ENCODE assay signal across 8 cellular contexts in genomic region chr3:172317984-172318383, GRCh38.
DNase-seq lines count a peak whose midpoint lies in the region; ATAC-seq and TF ChIP-seq lines count a peak whose summit lies in the region.

No MANE protein-coding gene starts in this region.

- no peak overlapping the region for H2BK15ac ChIP-seq in H9 (ENCODE audit: low read depth, low read length)

- H4K5ac ChIP-seq in H9 (ENCODE audit: insufficient read length, low read depth, low read length) = no peak overlapping the region

- peaks cover 7 to 36% (median 26%) of the 10 kb centered on the region in 3 experiments for H3K36me3 Mint-ChIP-seq in H9 (ENCODE audit: insufficient read depth in 1 of 3, low read depth in 3 of 3)

- no peak overlapping the region for H3K9ac ChIP-seq in duodenal mucosa (ENCODE audit: low read depth in 1 of 2, low read length in 2 of 2)
- H3K9ac ChIP-seq in H9 (ENCODE audit: extremely low read depth, insufficient read length, low read length) = no peak overlapping the region

- no peak overlapping the region for H3K4me3 Mint-ChIP-seq in H9

- no peak overlapping the region for H4K91ac ChIP-seq in H9 (ENCODE audit: insufficient read length, low read depth, low read length)

- peaks cover 11 to 14% of the 10 kb centered on the region in 2 experiments for H3K4me1 Mint-ChIP-seq in H9

- peaks cover 0 to 2% of the 10 kb centered on the region in 2 donors for H3K36me3 ChIP-seq in duodenal mucosa (ENCODE audit: control insufficient read depth in 1 of 2, insufficient read depth in 2 of 2, low read length in 2 of 2)

- H2BK120ac ChIP-seq in H9 (ENCODE audit: low read depth, low read length, poor library complexity, severe bottlenecking) = no peak overlapping the region

- H3K4ac ChIP-seq in H9 (ENCODE audit: low read depth, low read length) = no peak overlapping the region

- H2AK5ac ChIP-seq in H9 (ENCODE audit: insufficient read length, low read length) = no peak overlapping the region

- no peak overlapping the region for H4K8ac ChIP-seq in H9 (replicated peaks; ENCODE audit: insufficient read length, low read depth, low read length)

- ATAC-seq in HG02571 (IDR thresholded peaks at IDR 0.05; ENCODE audit: unreplicated experiment) (peak; percentile 47), GM19397 (IDR thresholded peaks at IDR 0.05; ENCODE audit: unreplicated experiment) (no peak)

- H3K79me1 ChIP-seq in H9 (ENCODE audit: insufficient read depth, low read depth, low read length, poor library complexity, severe bottlenecking) = no peaks in the 10 kb centered on the region

- peak overlapping the region; percentile 59 for H3K27ac ChIP-seq in duodenal mucosa (ENCODE audit: low read depth, low read length)
- H3K27ac ChIP-seq in H9 (ENCODE audit: insufficient read length, low read depth, low read length) = no peak overlapping the region

- H3K4me3 ChIP-seq in duodenal mucosa (ENCODE audit: low read depth in 1 of 2, low read length in 2 of 2) = no peak overlapping the region

- DNase-seq in Daoy (ENCODE audit: low read depth) (peak; percentile 94), NCI-H774 (lab: John Stamatoyannopoulos, UW) (peak; percentile 36), mucosa of gallbladder (ENCODE audit: low spot score) (peak; percentile 49), H9 (no peak)
- no peak for DNase-seq in activated CD4-positive, alpha-beta T cell treated with anti-CD3 and anti-CD28 coated beads, Interleukin-2, amount 50 U/mL, for 4 hours

- H3K9me3 Mint-ChIP-seq in H9 = no peaks in the 10 kb centered on the region

- H2AFZ ChIP-seq in H9 (ENCODE audit: low read length) = no peak overlapping the region

- no peak overlapping the region for H2BK20ac ChIP-seq in H9 (ENCODE audit: low read depth, low read length, poor library complexity, severe bottlenecking)

- no peak overlapping the region for H3K56ac ChIP-seq in H9 (ENCODE audit: insufficient read length, low read depth, low read length)

- H3K23me2 ChIP-seq in H9 (ENCODE audit: insufficient read length, low read depth, low read length, poor library complexity, severe bottlenecking) = no peaks in the 10 kb centered on the region

- no peaks in the 10 kb centered on the region for H3K27me3 Mint-ChIP-seq in H9 (ENCODE audit: low read depth)

- no peak overlapping the region for H2BK5ac ChIP-seq in H9 (ENCODE audit: insufficient read length, low read length)

- no CpG with 5 or more reads among the region's 1 CpG for WGBS in H9 (ENCODE audit: extremely low coverage, insufficient read length, low lambda C conversion rate)

- no peaks in the 10 kb centered on the region for H4K20me1 ChIP-seq in H9 (ENCODE audit: control insufficient read depth, insufficient read depth, insufficient read length)

- no peak overlapping the region for H3T11ph ChIP-seq in H9 (ENCODE audit: low read length)

- H3K14ac ChIP-seq in H9 (ENCODE audit: insufficient read depth, low read length) = no peak overlapping the region

- H3K4me1 ChIP-seq in duodenal mucosa (ENCODE audit: control insufficient read depth in 1 of 2, insufficient read depth in 2 of 2, low read length in 2 of 2) = peaks cover 36 to 41% of the 10 kb centered on the region in 2 donors
- no peaks in the 10 kb centered on the region for H3K4me1 ChIP-seq in H9 (ENCODE audit: insufficient read depth, low read length)

- H3K18ac ChIP-seq in H9 (ENCODE audit: insufficient read length, low read depth, low read length) = no peak overlapping the region

- no peaks in the 10 kb centered on the region for H3K27me3 ChIP-seq in duodenal mucosa (ENCODE audit: control insufficient read depth in 1 of 2, insufficient read depth in 2 of 2, low read length in 2 of 2)
- H3K27me3 ChIP-seq in H9 (ENCODE audit: insufficient read depth, low read length) = no peaks in the 10 kb centered on the region

- no peaks in the 10 kb centered on the region for H3K79me2 ChIP-seq in H9 (ENCODE audit: insufficient read depth, low read length)

- H3K4me2 ChIP-seq in H9 (ENCODE audit: insufficient read depth, insufficient read length, low read length) = no peak overlapping the region

- H3K23ac ChIP-seq in H9 (ENCODE audit: insufficient read length, low read depth, low read length) = no peak overlapping the region

- no peak overlapping the region for H2BK12ac ChIP-seq in H9 (ENCODE audit: insufficient read length, low read depth, low read length)

- no peak overlapping the region; a peak in 1 of 7 replicates for H3K27ac Mint-ChIP-seq in H9

- H3K9me3 ChIP-seq in duodenal mucosa (ENCODE audit: control insufficient read depth in 1 of 2, low read length in 2 of 2) (no peaks in the 10 kb centered on the region), H9 (ENCODE audit: control insufficient read depth, low read depth, low read length) (no peaks in the 10 kb centered on the region)

- no peak for TF ChIP-seq CTCF in H9 (conservative IDR thresholded peaks at IDR 0.05)

Comparison
In these comparisons a context has a peak if more than half of its experiments do, and no peak if none do; other contexts are left out.
1. DNase-seq: peak in Daoy (single experiment), NCI-H774 (single experiment) and mucosa of gallbladder (single experiment); none in activated CD4-positive, alpha-beta T cell treated with anti-CD3 and anti-CD28 coated beads, Interleukin-2, amount 50 U/mL, for 4 hours (0 of 2) and H9 (single experiment).